In the genomic region with DNA sequence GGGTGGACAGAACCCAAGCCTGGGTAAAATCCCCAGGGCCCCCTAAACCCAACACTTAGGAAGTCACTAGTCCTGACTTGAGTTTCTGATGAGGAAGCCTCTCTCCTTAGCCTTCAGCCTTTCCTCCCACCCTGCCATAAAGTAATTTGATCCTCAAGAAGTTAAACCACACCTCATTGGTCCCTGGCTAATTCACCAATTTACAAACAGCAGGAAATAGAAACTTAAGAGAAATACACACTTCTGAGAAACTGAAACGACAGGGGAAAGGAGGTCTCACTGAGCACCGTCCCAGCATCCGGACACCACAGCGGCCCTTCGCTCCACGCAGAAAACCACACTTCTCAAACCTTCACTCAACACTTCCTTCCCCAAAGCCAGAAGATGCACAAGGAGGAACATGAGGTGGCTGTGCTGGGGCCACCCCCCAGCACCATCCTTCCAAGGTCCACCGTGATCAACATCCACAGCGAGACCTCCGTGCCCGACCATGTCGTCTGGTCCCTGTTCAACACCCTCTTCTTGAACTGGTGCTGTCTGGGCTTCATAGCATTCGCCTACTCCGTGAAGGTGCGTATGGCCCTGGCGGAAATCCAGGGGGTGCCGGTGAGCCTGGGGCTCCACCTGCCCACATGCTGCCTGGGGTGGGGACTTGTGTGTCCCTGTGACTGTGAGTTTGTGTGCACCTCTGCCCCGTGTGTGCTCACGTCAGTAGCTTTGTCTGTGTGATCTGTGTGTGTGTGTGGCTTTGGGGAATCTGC, we compare ENCODE assay signal across 8 cellular contexts. TPM values are rescaled to one million over a fixed set of nuclear protein-coding genes. Genes with fewer than 3 reads are reported as not detected.
A peak's percentile ranks its signal among the peaks of the same experiment; 100 is the strongest.
DNase-seq lines count a peak whose midpoint lies in the region; ATAC-seq and TF ChIP-seq lines count a peak whose summit lies in the region.

A gene (plus strand): TSS at position 254 of the 761 bp plus-strand sequence. CDS start 131 bp downstream, at position 385.

- ATAC-seq in GM19438 (IDR thresholded peaks at IDR 0.05; ENCODE audit: low read depth, unreplicated experiment) = peak; percentile 41
- ATAC-seq in HG02938 (IDR thresholded peaks at IDR 0.05; ENCODE audit: unreplicated experiment) = no peak

- no peaks in the 10 kb centered on the region for H3K9me3 ChIP-seq in NT2/D1 (ENCODE audit: insufficient read depth, low read length)

- H3K4me1 Mint-ChIP-seq in activated naive CD8-positive, alpha-beta T cell (ENCODE audit: low read depth) = peaks cover 47% of the 10 kb centered on the region

- H3K4me3 Mint-ChIP-seq in activated naive CD8-positive, alpha-beta T cell = peak within 1 kb of the TSS; percentile 95

- CTCF ChIA-PET in BJ (lab: Yijun Ruan, JAX) = interaction anchor here (1.4 kb wide), 1 partner anchor 9 kb away, joined by 4 read pairs; no protein-coding TSS in a partner anchor

- H3K27me3 ChIP-seq in BJ (ENCODE audit: control insufficient read depth, insufficient read depth, low read length) (no peaks in the 10 kb centered on the region), NT2/D1 (ENCODE audit: insufficient read depth, insufficient read length) (no peaks in the 10 kb centered on the region), rectal smooth muscle tissue (ENCODE audit: control insufficient read depth, insufficient read depth, low read length) (peaks cover 6% of the 10 kb centered on the region)

- H3K4me1 ChIP-seq in NT2/D1 (ENCODE audit: insufficient read depth, insufficient read length) = peaks cover 24% of the 10 kb centered on the region
- H3K4me1 ChIP-seq in rectal smooth muscle tissue (ENCODE audit: control insufficient read depth, insufficient read depth, low read length) = no peaks in the 10 kb centered on the region

- peak within 1 kb of the TSS; percentile 96 for H3K27ac Mint-ChIP-seq in activated naive CD8-positive, alpha-beta T cell

- H3K36me3 Mint-ChIP-seq in activated naive CD8-positive, alpha-beta T cell = no peaks in the 10 kb centered on the region

- intact Hi-C loops in cardiac septum (cut with DNase I) = no loop called here

- H3K9me3 Mint-ChIP-seq in activated naive CD8-positive, alpha-beta T cell (ENCODE audit: low read depth) = no peaks in the 10 kb centered on the region

- peak within 1 kb of the TSS; percentile 47 for H3K4me3 ChIP-seq in BJ (ENCODE audit: low read depth, low read length)
- peak within 1 kb of the TSS; percentile 66 for H3K4me3 ChIP-seq in NT2/D1 (ENCODE audit: insufficient read length, low read depth)
- H3K4me3 ChIP-seq in rectal smooth muscle tissue (ENCODE audit: low read length) = peak within 1 kb of the TSS; percentile 79

- H3K9ac ChIP-seq in NT2/D1 (ENCODE audit: insufficient read length, low read depth) = peak within 1 kb of the TSS; percentile 86
- peak within 1 kb of the TSS; percentile 61 for H3K9ac ChIP-seq in rectal smooth muscle tissue (ENCODE audit: low read length)

- no peaks in the 10 kb centered on the region for H3K27me3 Mint-ChIP-seq in activated naive CD8-positive, alpha-beta T cell

- peak; percentile 79 for DNase-seq in BJ (ENCODE audit: low read depth)
- DNase-seq in NT2/D1 (ENCODE audit: low read depth, low spot score) = peak; percentile 50
- no peak for DNase-seq in cardiac septum (ENCODE audit: low spot score)
- DNase-seq in C1 segment of cervical spinal cord (lab: John Stamatoyannopoulos, UW) = no peak

- POLR2A ChIA-PET in BJ (lab: Charles Lee) = no interaction called here

- H3K36me3 ChIP-seq in BJ (ENCODE audit: control insufficient read depth, insufficient read depth, low read length) (no peaks in the 10 kb centered on the region; the same call in 1 of the 2 replicates), NT2/D1 (ENCODE audit: insufficient read depth, insufficient read length, low read length) (no peaks in the 10 kb centered on the region), rectal smooth muscle tissue (ENCODE audit: control insufficient read depth, insufficient read depth, low read length) (no peaks in the 10 kb centered on the region)

- TF ChIP-seq CTCF in BJ (IDR thresholded peaks at IDR 0.05; ENCODE audit: insufficient read depth, low read depth, low read length) = no peak

- peak within 1 kb of the TSS; percentile 66 for H3K27ac ChIP-seq in rectal smooth muscle tissue (ENCODE audit: low read depth, low read length)

RNA-seq across cellular contexts. Expression of the gene that starts here (rescaled TPM):
- polyA plus RNA-seq in BJ (2011; rRNA removed) = 566 and 660 TPM in 2 replicates
- polyA minus RNA-seq in BJ (2011; rRNA and poly(A)+ RNA removed) = 362 and 693 TPM in 2 replicates
- 123 TPM for total RNA-seq in cardiac septum

Comparison
In these comparisons a context has a peak if more than half of its experiments do, and no peak if none do; other contexts are left out.
1. DNase-seq: peak in BJ (single experiment) and NT2/D1 (single experiment); none in cardiac septum (single experiment) and C1 segment of cervical spinal cord (0 of 14).
2. Peak in every context shown above with its lines, with median percentiles within 50 percentile points of each other: H3K4me3 ChIP-seq.